Comparison of ENCODE assay signal across 2 cellular contexts in genomic region chr2:96868555-96869280, GRCh38.
A peak's percentile ranks its signal among the peaks of the same experiment; 100 is the strongest.
TF ChIP-seq lines count a peak whose summit lies in the region.

No MANE protein-coding gene starts in this region.

TF ChIP-seq in HEK293T, 16 proteins besides CTCF, POLR2A, EP300 and RAD21:
- TF ChIP-seq ARNT (IDR thresholded peaks at IDR 0.05) (no peak), FOXM1 (IDR thresholded peaks at IDR 0.05; ENCODE audit: borderline replicate concordance) (peak; percentile 75)

TF ChIP-seq in HepG2, 621 proteins besides CTCF, POLR2A, EP300 and RAD21 (continues in another document):
- TF ChIP-seq ZNF737 (CRISPR knock-in tag; IDR thresholded peaks at IDR 0.05; ENCODE audit: borderline replicate concordance) (no peak), FOXA1 (IDR thresholded peaks at IDR 0.05) (no peak), FOXA1 (CRISPR knock-in tag; IDR thresholded peaks at IDR 0.05) (peak; percentile 29; the same call in 1 of the 2 replicates), ZFX (CRISPR knock-in tag; IDR thresholded peaks at IDR 0.05; ENCODE audit: low read depth) (peak; percentile 96), ELF1 (CRISPR knock-in tag; IDR thresholded peaks at IDR 0.05) (peak; percentile 80), ZNF256 (CRISPR knock-in tag; conservative IDR thresholded peaks at IDR 0.05) (no peak), EHMT2 (IDR thresholded peaks at IDR 0.05; ENCODE audit: borderline replicate concordance, low read depth, low read length) (no peak), ATF2 (CRISPR knock-in tag; IDR thresholded peaks at IDR 0.05) (peak; percentile 14; the same call in 1 of the 2 replicates), REXO4 (CRISPR knock-in tag; IDR thresholded peaks at IDR 0.05; ENCODE audit: borderline replicate concordance) (no peak), TCF7L2 (IDR thresholded peaks at IDR 0.05; ENCODE audit: low read depth, low read length) (no peak), MAX (IDR thresholded peaks at IDR 0.05) (no peak; the same call in none of the 2 replicates), ZNF343 (CRISPR knock-in tag; IDR thresholded peaks at IDR 0.05) (peak; percentile 85; the same call in 1 of the 2 replicates), ZNF564 (CRISPR knock-in tag; IDR thresholded peaks at IDR 0.05) (peak; percentile 33), SNAPC5 (CRISPR knock-in tag; IDR thresholded peaks at IDR 0.05; ENCODE audit: borderline replicate concordance) (no peak), ZBTB37 (CRISPR knock-in tag; IDR thresholded peaks at IDR 0.05) (no peak), PHF5A (CRISPR knock-in tag; IDR thresholded peaks at IDR 0.05; ENCODE audit: low read depth, unreplicated experiment) (no peak), BORCS8-MEF2B (CRISPR knock-in tag; IDR thresholded peaks at IDR 0.05) (no peak), UBTF (CRISPR knock-in tag; IDR thresholded peaks at IDR 0.05) (peak; percentile 85), SP140L (CRISPR knock-in tag; IDR thresholded peaks at IDR 0.05; ENCODE audit: borderline replicate concordance) (no peak), NR2C2 (CRISPR knock-in tag; IDR thresholded peaks at IDR 0.05; ENCODE audit: borderline replicate concordance) (peak; percentile 78; the same call in 1 of the 2 replicates), ELF3 (CRISPR knock-in tag; IDR thresholded peaks at IDR 0.05) (peak; percentile 92), MXD1 (CRISPR knock-in tag; IDR thresholded peaks at IDR 0.05) (peak; percentile 4), ZNF800 (CRISPR knock-in tag; IDR thresholded peaks at IDR 0.05) (peak; percentile 90), TCF7 (IDR thresholded peaks at IDR 0.05; ENCODE audit: low read depth) (no peak), THYN1 (CRISPR knock-in tag; IDR thresholded peaks at IDR 0.05; ENCODE audit: borderline replicate concordance, low read depth) (0 out of 2 replicates have a peak, but pooled peaks have one; percentile 8), ZNF460 (CRISPR knock-in tag; IDR thresholded peaks at IDR 0.05; ENCODE audit: borderline replicate concordance) (no peak; the same call in 1 of the 2 replicates), DMTF1 (CRISPR knock-in tag; IDR thresholded peaks at IDR 0.05) (no peak), LRRFIP1 (CRISPR knock-in tag; conservative IDR thresholded peaks at IDR 0.05) (no peak), ZNF333 (CRISPR knock-in tag; IDR thresholded peaks at IDR 0.05; ENCODE audit: borderline replicate concordance) (no peak; the same call in 1 of the 2 replicates), HIVEP1 (CRISPR knock-in tag; IDR thresholded peaks at IDR 0.05) (peak; percentile 87), ZFP36L2 (CRISPR knock-in tag; IDR thresholded peaks at IDR 0.05) (no peak), ZNF362 (CRISPR knock-in tag; IDR thresholded peaks at IDR 0.05; ENCODE audit: borderline replicate concordance) (peak; percentile 73; the same call in 1 of the 2 replicates), ZNF776 (CRISPR knock-in tag; IDR thresholded peaks at IDR 0.05) (no peak), HMGA1 (CRISPR knock-in tag; conservative IDR thresholded peaks at IDR 0.05) (no peak), TEF (CRISPR knock-in tag; IDR thresholded peaks at IDR 0.05) (peak; percentile 15; the same call in 1 of the 2 replicates), ZNF282 (IDR thresholded peaks at IDR 0.05; ENCODE audit: partially characterized antibody) (no peak), POGZ (CRISPR knock-in tag; IDR thresholded peaks at IDR 0.05) (peak; percentile 58; the same call in 1 of the 2 replicates), ARID3A (IDR thresholded peaks at IDR 0.05; ENCODE audit: low read depth, low read length) (no peak), PTBP1 (IDR thresholded peaks at IDR 0.05; ENCODE audit: low read depth, low read length, poor library complexity, severe bottlenecking) (peak; percentile 0), SRY (CRISPR knock-in tag; IDR thresholded peaks at IDR 0.05) (no peak), ADNP (CRISPR knock-in tag; IDR thresholded peaks at IDR 0.05) (0 out of 2 replicates have a peak, but pooled peaks have one; percentile 4), JUND (CRISPR knock-in tag; IDR thresholded peaks at IDR 0.05) (0 out of 2 replicates have a peak, but pooled peaks have one; percentile 6), CREB3 (CRISPR knock-in tag; IDR thresholded peaks at IDR 0.05) (no peak), ZNF432 (CRISPR knock-in tag; IDR thresholded peaks at IDR 0.05; ENCODE audit: borderline replicate concordance) (no peak), FOXJ3 (CRISPR knock-in tag; IDR thresholded peaks at IDR 0.05; ENCODE audit: borderline replicate concordance) (peak; percentile 60; the same call in 1 of the 2 replicates), ZNF331 (CRISPR knock-in tag; IDR thresholded peaks at IDR 0.05) (no peak), ZNF549 (CRISPR knock-in tag; IDR thresholded peaks at IDR 0.05) (no peak)
